In genomic region chrX:136496768-136497555, GRCh38 we compare ENCODE assay signal across 8 cellular contexts. TPM values are rescaled to one million over a fixed set of nuclear protein-coding genes. Genes with fewer than 3 reads are reported as not detected.
A peak's percentile ranks its signal among the peaks of the same experiment; 100 is the strongest.
DNase-seq lines count a peak whose midpoint lies in the region; FAIRE-seq and TF ChIP-seq lines count a peak whose summit lies in the region.

No MANE protein-coding gene starts in this region.

- H4K20me1 ChIP-seq in neural cell (ENCODE audit: insufficient read depth), result no peaks in the 10 kb centered on the region

- in situ Hi-C loops in HAP-1 (cut with MboI; ENCODE audit: low sequenced_read_pairs), result no loop called here

- H3K9ac ChIP-seq in neural cell (ENCODE audit: low read length), result peak overlapping the region; percentile 74

- H3K27me3 Mint-ChIP-seq in stimulated activated naive CD8-positive, alpha-beta T cell treated with anti-CD3 and anti-CD28 coated beads, Interleukin-15, Interleukin-2, amounts not matched to agents 100 ng/mL and 50 ng/mL, for 24 hours, result no peaks in the 10 kb centered on the region

- no peak overlapping the region for H3K4me2 ChIP-seq in neural cell (ENCODE audit: low read length)

- peak overlapping the region; percentile 77 for H3K27ac ChIP-seq in neural cell (ENCODE audit: low read length)

- H3K27ac Mint-ChIP-seq in stimulated activated naive CD8-positive, alpha-beta T cell treated with anti-CD3 and anti-CD28 coated beads, Interleukin-15, Interleukin-2, amounts not matched to agents 100 ng/mL and 50 ng/mL, for 24 hours, result peak overlapping the region; percentile 89

- no peaks in the 10 kb centered on the region for H3K9me2 ChIP-seq in neural cell (ENCODE audit: insufficient read depth, low read length)

- peaks cover 22% of the 10 kb centered on the region for H3K79me2 ChIP-seq in neural cell (replicated peaks; ENCODE audit: insufficient read depth, low read length)

- TF ChIP-seq EP300 in neural cell (conservative IDR thresholded peaks at IDR 0.05; ENCODE audit: poor library complexity, severe bottlenecking), result peak; percentile 41

- peaks cover 17% of the 10 kb centered on the region for H3K4me1 ChIP-seq in HAP-1

- no peak for TF ChIP-seq CTCF in fibroblast of villous mesenchyme (IDR thresholded peaks at IDR 0.05; ENCODE audit: insufficient read depth, low read depth, low read length)
- no peak for TF ChIP-seq CTCF in neural cell (IDR thresholded peaks at IDR 0.05; ENCODE audit: poor library complexity, severe bottlenecking)

- FAIRE-seq in G401.6 (lab: Jason Lieb, UNC), result peak; percentile 80

- peaks cover 22% of the 10 kb centered on the region for H3K36me3 ChIP-seq in HAP-1 (replicated peaks)
- peaks cover 5% of the 10 kb centered on the region for H3K36me3 ChIP-seq in neural cell (ENCODE audit: insufficient read depth, low read length)

- TF ChIP-seq RAD21 in neural cell (conservative IDR thresholded peaks at IDR 0.05), result no peak

- peak overlapping the region; percentile 96 for H3K4me3 Mint-ChIP-seq in stimulated activated naive CD8-positive, alpha-beta T cell treated with anti-CD3 and anti-CD28 coated beads, Interleukin-15, Interleukin-2, amounts not matched to agents 100 ng/mL and 50 ng/mL, for 24 hours

- no peaks in the 10 kb centered on the region for H3K9me3 Mint-ChIP-seq in stimulated activated naive CD8-positive, alpha-beta T cell treated with anti-CD3 and anti-CD28 coated beads, Interleukin-15, Interleukin-2, amounts not matched to agents 100 ng/mL and 50 ng/mL, for 24 hours

- peaks cover 17% of the 10 kb centered on the region for H3K4me1 Mint-ChIP-seq in stimulated activated naive CD8-positive, alpha-beta T cell treated with anti-CD3 and anti-CD28 coated beads, Interleukin-15, Interleukin-2, amounts not matched to agents 100 ng/mL and 50 ng/mL, for 24 hours (ENCODE audit: low read depth)

- DNase-seq in HAP-1 (ENCODE audit: low spot score in 2 of 2), result peak; percentile 92 to 95
- DNase-seq in M059J (ENCODE audit: low read depth), result peak; percentile 93
- peak; percentile 41 to 72 for DNase-seq in SHP77 (lab: John Stamatoyannopoulos, UW)
- DNase-seq in activated gamma-delta T cell (lab: John Stamatoyannopoulos, UW), result peak; percentile 86
- peak; percentile 88 for DNase-seq in fibroblast of villous mesenchyme (ENCODE audit: low read depth)

- H3K4me3 ChIP-seq in HAP-1 (peak overlapping the region; percentile 76), fibroblast of villous mesenchyme (ENCODE audit: low read depth, low read length) (peak overlapping the region; percentile 80), neural cell (ENCODE audit: low read length) (peak overlapping the region; percentile 88)

- H3F3A ChIP-seq in neural cell (ENCODE audit: insufficient read depth, low read length, poor library complexity, severe bottlenecking), result no peaks in the 10 kb centered on the region

- no peaks in the 10 kb centered on the region for H3K27me3 ChIP-seq in HAP-1 (ENCODE audit: low read depth)
- H3K27me3 ChIP-seq in neural cell (ENCODE audit: insufficient read depth, low read depth, low read length), result no peaks in the 10 kb centered on the region

- peaks cover 4% of the 10 kb centered on the region for H3K36me3 Mint-ChIP-seq in stimulated activated naive CD8-positive, alpha-beta T cell treated with anti-CD3 and anti-CD28 coated beads, Interleukin-15, Interleukin-2, amounts not matched to agents 100 ng/mL and 50 ng/mL, for 24 hours (ENCODE audit: low read depth)

- H2AFZ ChIP-seq in neural cell (ENCODE audit: low read depth, low read length), result peak overlapping the region; percentile 76

- H3K9me3 ChIP-seq in HAP-1 (no peaks in the 10 kb centered on the region), neural cell (ENCODE audit: low read length) (no peaks in the 10 kb centered on the region)

TF ChIP-seq in neural cell, 6 proteins besides CTCF, POLR2A, EP300 and RAD21:
- TF ChIP-seq MXI1 (conservative IDR thresholded peaks at IDR 0.05; ENCODE audit: poor library complexity, severe bottlenecking) (peak; percentile 72), TAF1 (IDR thresholded peaks at IDR 0.05; ENCODE audit: low read depth) (no peak), POLR2AphosphoS5 (IDR thresholded peaks at IDR 0.05) (no peak), REST (IDR thresholded peaks at IDR 0.05; ENCODE audit: borderline replicate concordance) (peak; percentile 53), SMC3 (conservative IDR thresholded peaks at IDR 0.05; ENCODE audit: poor library complexity) (peak; percentile 11), EZH2 (IDR thresholded peaks at IDR 0.05; ENCODE audit: borderline replicate concordance, insufficient read depth, low read length, poor library complexity, severe bottlenecking) (no peak)

RNA-seq across cellular contexts. Expression of gene HTATSF1, which starts 0.4 kb away (rescaled TPM):
- total RNA-seq in M059J (2014; rRNA removed; shearing (Covaris generic)), result 112 and 120 TPM in 2 replicates
- total RNA-seq in fibroblast of villous mesenchyme, result 29.3 and 35.0 TPM in 2 replicates
- polyA plus RNA-seq in neural cell, result 114 and 137 TPM in 2 replicates
- polyA minus RNA-seq in neural cell, result 102 and 104 TPM in 2 replicates

RNA-seq across cellular contexts. Expression of gene BRS3, which starts 9.2 kb away (rescaled TPM):
- total RNA-seq in M059J (2014; rRNA removed; shearing (Covaris generic)), result not detected in 2 replicates
- not detected in 2 replicates for total RNA-seq in fibroblast of villous mesenchyme
- 0.20 TPM in 1 of 2 replicates, not detected in the other for polyA plus RNA-seq in neural cell
- not detected in 2 replicates for polyA minus RNA-seq in neural cell

RNA-seq across cellular contexts. Expression of gene VGLL1, which starts 35.1 kb away (rescaled TPM):
- total RNA-seq in M059J (2014; rRNA removed; shearing (Covaris generic)), result not detected in 2 replicates
- not detected in 2 replicates for total RNA-seq in fibroblast of villous mesenchyme
- not detected in 2 replicates for polyA plus RNA-seq in neural cell
- polyA minus RNA-seq in neural cell, result not detected in 2 replicates

Comparison
In these comparisons a context has a peak if more than half of its experiments do, and no peak if none do; other contexts are left out.
1. Peak in every context shown above with its lines: DNase-seq, H3K4me3 ChIP-seq and H3K27ac ChIP-seq.